In the genomic region with DNA sequence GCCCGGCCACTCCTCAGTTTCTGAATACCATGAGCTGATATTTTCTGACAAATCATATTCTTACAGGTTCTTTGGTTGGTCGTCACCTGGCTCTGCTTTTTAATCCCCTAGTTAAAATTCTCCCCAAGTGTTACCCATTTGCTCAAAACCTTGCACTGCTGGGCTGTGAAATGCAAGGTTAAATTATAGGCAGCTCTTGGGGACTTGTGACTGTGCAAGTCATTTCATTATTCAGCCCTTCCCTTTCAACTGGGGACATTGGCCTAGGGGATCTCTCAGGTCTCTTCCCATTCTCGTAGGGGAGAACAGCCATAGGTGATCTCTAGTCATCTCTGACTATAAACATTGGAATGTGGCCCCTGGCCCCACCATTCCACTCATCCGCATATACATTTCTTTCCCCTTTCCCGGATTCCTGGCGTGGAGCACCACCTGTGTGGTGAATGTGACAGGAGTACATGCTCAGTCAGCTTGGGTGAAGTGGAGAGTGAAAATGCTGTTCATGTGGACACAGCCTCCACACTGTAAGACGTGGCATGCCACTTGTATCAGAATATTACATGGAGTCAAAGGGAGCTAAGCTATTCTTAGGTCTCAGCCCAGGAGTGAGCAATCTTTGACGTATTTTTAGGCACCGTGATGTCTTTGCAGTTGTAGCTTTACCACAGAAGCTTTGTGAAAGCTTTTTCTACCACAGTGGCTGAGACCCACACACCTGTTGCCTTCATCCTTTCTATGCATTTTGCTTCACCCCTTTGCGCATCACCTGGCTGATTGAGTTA, we compare ENCODE assay signal across 24 cellular contexts.
A peak's percentile ranks its signal among the peaks of the same experiment; 100 is the strongest.
DNase-seq lines count a peak whose midpoint lies in the region; ATAC-seq and TF ChIP-seq lines count a peak whose summit lies in the region.
"Had no signal": no experiment of that assay in that cellular context is flagged by ENCODE, and none has a peak within 500 bp of the region (broad histone marks: within the 10 kb centered on the region; RNA-seq: fewer than 3 reads in every experiment).

No MANE protein-coding gene starts in this region.

- H3K14ac ChIP-seq in IMR-90 (replicated peaks; ENCODE audit: low read depth, low read length), result no peak overlapping the region; the same call in 1 of the 2 replicates

- H3K36me3 Mint-ChIP-seq in nephron (ENCODE audit: low read depth) (no peaks in the 10 kb centered on the region), Calu3 (ENCODE audit: insufficient read depth, unreplicated experiment) (no peaks in the 10 kb centered on the region)

- no peak overlapping the region for H3K56ac ChIP-seq in IMR-90 (ENCODE audit: extremely low read depth, insufficient read depth, low read length)

- no peak overlapping the region; the same call in 1 of the 2 replicates for H4K5ac ChIP-seq in IMR-90 (ENCODE audit: low read depth, low read length)

- peaks cover 19% of the 10 kb centered on the region for H3K9me1 ChIP-seq in IMR-90 (ENCODE audit: insufficient read depth, low read length)

- in situ Hi-C loops in IMR-90 (cut with MboI; ENCODE audit: low sequenced_read_pairs), result no loop called here
- in situ Hi-C loops in HAP-1 (cut with MboI; ENCODE audit: low sequenced_read_pairs), result no loop called here

- H3K9ac ChIP-seq in IMR-90 (ENCODE audit: low read depth, low read length), result no peak overlapping the region

- peak; percentile 47 for ATAC-seq in GM19043 (IDR thresholded peaks at IDR 0.05; ENCODE audit: low read depth, unreplicated experiment)
- ATAC-seq in IMR-90 (ENCODE audit: low read depth), result no peak

- no peaks in the 10 kb centered on the region for H4K20me1 ChIP-seq in IMR-90 (ENCODE audit: insufficient read depth, low read length)

- H3K9me3 Mint-ChIP-seq in nephron (no peaks in the 10 kb centered on the region), Calu3 (ENCODE audit: low read depth, unreplicated experiment) (no peaks in the 10 kb centered on the region)
- H3K9me3 Mint-ChIP-seq: activated CD4-positive, alpha-beta memory T cell treated with anti-CD3 and anti-CD28 coated beads for 36 hours; activated T-helper 2 cell treated with anti-CD3 and anti-CD28 coated beads, Interferon-gamma antibody, Interleukin-2, Interleukin-4, amounts not matched to agents 10 μg/mL and 5 μg/mL and 100 μg/mL, durations not matched to agents 14 hours and 24 hours and 36 hours had no signal

- peak overlapping the region; percentile 51; the same call in 1 of the 2 replicates for H3K18ac ChIP-seq in IMR-90 (ENCODE audit: low read depth, low read length)

- H3K23ac ChIP-seq in IMR-90 (ENCODE audit: low read depth, low read length), result no peak overlapping the region

- CTCF ChIA-PET in IMR-90 (lab: Yijun Ruan, JAX), result interaction anchor here (0.6 to 0.7 kb wide), 3 partner anchors 71 to 578 kb away, joined by 3 to 7 read pairs (median 3); no protein-coding TSS in a partner anchor
- CTCF ChIA-PET in Calu3 (lab: Charles Lee), result interaction anchor here (0.5 kb wide), 1 partner anchor 111 kb away, joined by 3 read pairs; no protein-coding TSS in a partner anchor

- no peaks in the 10 kb centered on the region for H3K9me3 ChIP-seq in IMR-90 (ENCODE audit: control insufficient read depth, insufficient read depth, low read length)
- H3K9me3 ChIP-seq in left ventricle myocardium inferior (replicated peaks), result no peaks in the 10 kb centered on the region
- H3K9me3 ChIP-seq in HAP-1, result no peaks in the 10 kb centered on the region
- H3K9me3 ChIP-seq: BE2C had no signal

- TF ChIP-seq POLR2A in IMR-90 (IDR thresholded peaks at IDR 0.05; ENCODE audit: low read depth, low read length), result no peak

- H3K4me3 Mint-ChIP-seq in nephron (no peak overlapping the region), Calu3 (ENCODE audit: low read depth, unreplicated experiment) (no peak overlapping the region)
- H3K4me3 Mint-ChIP-seq: activated CD4-positive, alpha-beta memory T cell treated with anti-CD3 and anti-CD28 coated beads for 36 hours; activated naive CD8-positive, alpha-beta T cell treated with anti-CD3 and anti-CD28 coated beads, Interleukin-2, amount 10 ng/mL, durations not matched to agents 7 days and 5 days had no signal

- TF ChIP-seq RAD21 in IMR-90 (IDR thresholded peaks at IDR 0.05; ENCODE audit: low read length), result no peak

- 92% methylated on average over 5 of the region's 10 CpGs; no CpG with 5 or more reads in 1 of the 2 experiments for WGBS in IMR-90 (ENCODE audit: extremely low coverage in 2 of 2, insufficient read length in 1 of 2), 2 experiments

- no peaks in the 10 kb centered on the region for H3K27me3 Mint-ChIP-seq in nephron (ENCODE audit: low read depth)
- no peaks in the 10 kb centered on the region for H3K27me3 Mint-ChIP-seq in Calu3 (ENCODE audit: unreplicated experiment)
- H3K27me3 Mint-ChIP-seq: activated CD4-positive, alpha-beta memory T cell treated with anti-CD3 and anti-CD28 coated beads for 36 hours; activated naive CD8-positive, alpha-beta T cell treated with anti-CD3 and anti-CD28 coated beads, Interleukin-2, amount 10 ng/mL, durations not matched to agents 7 days and 5 days; progenitor cell of endocrine pancreas had no signal

- TF ChIP-seq CTCF in IMR-90 (conservative IDR thresholded peaks at IDR 0.05; ENCODE audit: low read depth, low read length) (no peak), left ventricle myocardium inferior (IDR thresholded peaks at IDR 0.05; ENCODE audit: borderline replicate concordance) (no peak), nephron (IDR thresholded peaks at IDR 0.05; ENCODE audit: unreplicated experiment in 3 of 3) (no peak), Calu3 (IDR thresholded peaks at IDR 0.05; ENCODE audit: unreplicated experiment) (no peak)

- H3K27ac Mint-ChIP-seq in nephron (peak overlapping the region in 2 of 3 experiments; percentile 19 to 78), Calu3 (ENCODE audit: unreplicated experiment) (no peak overlapping the region)
- H3K27ac Mint-ChIP-seq: activated CD4-positive, alpha-beta memory T cell treated with anti-CD3 and anti-CD28 coated beads for 36 hours; activated naive CD8-positive, alpha-beta T cell treated with anti-CD3 and anti-CD28 coated beads, Interleukin-2, amount 10 ng/mL, durations not matched to agents 7 days and 5 days; activated T-helper 2 cell treated with anti-CD3 and anti-CD28 coated beads, Interferon-gamma antibody, Interleukin-2, Interleukin-4, amounts not matched to agents 10 μg/mL and 5 μg/mL and 100 μg/mL, durations not matched to agents 14 hours and 24 hours and 36 hours; progenitor cell of endocrine pancreas had no signal

- H2AFZ ChIP-seq in IMR-90 (replicated peaks; ENCODE audit: low read length, poor library complexity), result no peak overlapping the region

- H2AK9ac ChIP-seq in IMR-90 (replicated peaks; ENCODE audit: low read depth, low read length, poor library complexity), result no peak overlapping the region

- H3K4me1 ChIP-seq in IMR-90 (ENCODE audit: control insufficient read depth, insufficient read depth, low read length), result peaks cover 21% of the 10 kb centered on the region
- H3K4me1 ChIP-seq in left ventricle myocardium inferior, result peaks cover 51% of the 10 kb centered on the region
- no peaks in the 10 kb centered on the region for H3K4me1 ChIP-seq in HAP-1
- H3K4me1 ChIP-seq: BE2C had no signal

- no peak overlapping the region for H2BK5ac ChIP-seq in IMR-90 (ENCODE audit: low read depth, low read length, poor library complexity, severe bottlenecking)

- H4K91ac ChIP-seq in IMR-90 (ENCODE audit: insufficient read depth, low read depth, low read length), result peak overlapping the region; percentile 43

- BruUV-seq in IMR-90 (replicated peaks; lab: Mats Ljungman, UMichigan) (no TSS peak), Calu3 (replicated peaks; lab: Mats Ljungman, UMichigan) (no TSS peak)

- POLR2A ChIA-PET in IMR-90 (lab: Charles Lee; ENCODE audit: unreplicated experiment), result no interaction called here

- H3K4me1 Mint-ChIP-seq in nephron (peaks cover 20% of the 10 kb centered on the region), Calu3 (ENCODE audit: low read depth, unreplicated experiment) (no peaks in the 10 kb centered on the region)

- H3K4ac ChIP-seq in IMR-90 (ENCODE audit: low read depth, low read length), result peak overlapping the region; percentile 64

- no peak overlapping the region; the same call in 1 of the 2 replicates for H3K27ac ChIP-seq in IMR-90 (ENCODE audit: insufficient read depth, low read length)
- peak overlapping the region; percentile 73 for H3K27ac ChIP-seq in left ventricle myocardium inferior (replicated peaks)
- H3K27ac ChIP-seq: epithelial cell of prostate had no signal

- H2BK15ac ChIP-seq in IMR-90 (ENCODE audit: low read depth, low read length), result peak overlapping the region; percentile 65; the same call in 2 of the 3 replicates

- no peak overlapping the region for H2BK120ac ChIP-seq in IMR-90 (ENCODE audit: low read depth, low read length)

- H3K4me2 ChIP-seq in IMR-90 (ENCODE audit: low read depth, low read length), result no peak overlapping the region

- peak overlapping the region; percentile 84 for H2AK5ac ChIP-seq in IMR-90 (ENCODE audit: low read depth, low read length)

- DNase-seq in IMR-90 (no peak), left ventricle myocardium inferior (no peak), NCI-H2029 treated with DMSO at 0.1 percent for 48 hours (lab: John Stamatoyannopoulos, UW) (no peak), Calu3 (no peak), OCI-M2 (lab: John Stamatoyannopoulos, UW; ENCODE audit: unreplicated experiment) (no peak), HAP-1 (ENCODE audit: low spot score in 2 of 2) (no peak)
- DNase-seq: activated CD4-positive, alpha-beta memory T cell treated with anti-CD3 and anti-CD28 coated beads for 36 hours; activated CD8-positive, alpha-beta memory T cell treated with anti-CD3 and anti-CD28 coated beads, Interleukin-2, amount 50 U/mL, for 48 hours; activated naive CD8-positive, alpha-beta T cell treated with anti-CD3 and anti-CD28 coated beads, Interleukin-2, amount 10 ng/mL, durations not matched to agents 7 days and 5 days; BE2C; DMS53; NCI-H1105; NCI-H2081 treated with DMSO at 0.1 percent for 48 hours; NCI-H345; NCI-H82; SHP77; small intestine; stimulated activated CD4-positive, alpha-beta T cell treated with anti-CD3 and anti-CD28 coated beads, Interleukin-2, amount 100 ng/mL, for 24 hours; substantia nigra had no signal

- H3K36me3 ChIP-seq in IMR-90 (ENCODE audit: control insufficient read depth, insufficient read depth, low read length) (no peaks in the 10 kb centered on the region), left ventricle myocardium inferior (no peaks in the 10 kb centered on the region), HAP-1 (replicated peaks) (no peaks in the 10 kb centered on the region)
- H3K36me3 ChIP-seq: BE2C had no signal

- peak overlapping the region in 1 of 2 experiments; percentile 71; a peak in 1 of 4 replicates for H4K8ac ChIP-seq in IMR-90 (ENCODE audit: low read depth in 2 of 2, low read length in 2 of 2)

- H2BK20ac ChIP-seq in IMR-90 (ENCODE audit: low read depth, low read length), result peak overlapping the region; percentile 33; the same call in 1 of the 2 replicates

- H3K4me3 ChIP-seq in IMR-90 (ENCODE audit: insufficient read depth, low read depth, low read length) (no peak overlapping the region), left ventricle myocardium inferior (no peak overlapping the region), HAP-1 (no peak overlapping the region)

- dilution Hi-C loops in IMR-90 (cut with HindIII; ENCODE audit: low sequenced_read_pairs, unreplicated experiment), result no loop called here

- H3K27me3 ChIP-seq in IMR-90 (ENCODE audit: control insufficient read depth, insufficient read depth, low read length), result no peaks in the 10 kb centered on the region
- H3K27me3 ChIP-seq in left ventricle myocardium inferior (ENCODE audit: low read depth), result no peaks in the 10 kb centered on the region
- no peaks in the 10 kb centered on the region for H3K27me3 ChIP-seq in HAP-1 (ENCODE audit: low read depth)
- H3K27me3 ChIP-seq: BE2C had no signal

- intact Hi-C loops in IMR-90 (cut with micrococcal nuclease) (no loop called here), left ventricle myocardium inferior (cut with micrococcal nuclease) (no loop called here), Calu3 (cut with micrococcal nuclease; ENCODE audit: unreplicated experiment) (no loop called here)

- H3K79me1 ChIP-seq in IMR-90 (ENCODE audit: low read depth in 1 of 2, low read length in 2 of 2), result no peaks in the 10 kb centered on the region; a peak in 1 of 4 replicates
